ENCODE assay signal across 10 cellular contexts in the genomic region with DNA sequence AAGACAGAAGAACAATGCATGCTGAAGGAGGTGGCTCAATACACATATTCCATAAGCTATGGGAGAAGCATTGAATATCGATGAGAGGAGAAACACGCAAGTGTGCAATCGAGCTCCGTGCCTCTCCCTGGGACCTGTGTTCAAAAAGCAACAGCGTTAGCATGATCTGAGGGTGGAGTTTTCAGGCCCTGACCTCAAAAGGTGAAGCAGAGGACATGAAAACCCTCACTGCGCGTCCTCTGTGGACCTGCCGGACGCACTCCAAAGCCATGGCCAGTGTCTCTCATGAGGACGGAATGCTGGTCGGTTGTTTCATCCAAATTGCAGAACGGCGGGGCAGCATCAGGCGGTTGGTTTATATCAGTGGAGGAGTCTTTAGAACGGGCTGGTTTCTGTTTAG.
A peak's percentile ranks its signal among the peaks of the same experiment; 100 is the strongest.
DNase-seq lines count a peak whose midpoint lies in the region; ATAC-seq, FAIRE-seq and TF ChIP-seq lines count a peak whose summit lies in the region.
"Had no signal": no experiment of that assay in that cellular context is flagged by ENCODE, and none has a peak within 500 bp of the region (broad histone marks: within the 10 kb centered on the region; RNA-seq: fewer than 3 reads in every experiment).

No MANE protein-coding gene starts in this region.

- WGBS in GM12878 (ENCODE audit: insufficient coverage, insufficient replicate concordance, low lambda C conversion rate, missing lambda C conversion rate) = under 1% methylated on average over 15 of the region's 15 CpGs

- H2AFZ ChIP-seq in GM12878 (ENCODE audit: control insufficient read depth, low read depth, low read length) = no peak overlapping the region

- RAD21 ChIA-PET in GM12878 (lab: Charles Lee; ENCODE audit: unreplicated experiment) = interaction anchor here (0.8 to 6.7 kb wide), 10 partner anchors 10 to 177 kb away, joined by 3 to 93 read pairs (median 6); partner anchors contain the start of gene ANKRD33B

- SMC1A ChIA-PET in GM12878 (lab: Charles Lee; ENCODE audit: uncharacterized antibody, unreplicated experiment) = interaction anchor here (0.8 to 6.5 kb wide), 11 partner anchors 11 to 179 kb away, joined by 3 to 90 read pairs (median 5); no protein-coding TSS in a partner anchor

- POLR2A ChIA-PET in GM12878 (lab: Charles Lee) = interaction anchor here (0.9 to 4.9 kb wide), 5 partner anchors 39 to 101 kb away, joined by 3 to 39 read pairs (median 4); no protein-coding TSS in a partner anchor

- peak overlapping the region; percentile 83 for H3K9ac ChIP-seq in GM12878 (ENCODE audit: control insufficient read depth, insufficient read depth, low read length)

- H3K27ac ChIP-seq in GM12878 (ENCODE audit: control insufficient read depth, insufficient read depth) = peak overlapping the region; percentile 93

- peaks cover 75% of the 10 kb centered on the region for H3K79me2 ChIP-seq in GM12878 (ENCODE audit: control insufficient read depth, insufficient read depth, low read length)

- ATAC-seq in GM19468 (IDR thresholded peaks at IDR 0.05; ENCODE audit: extremely low read depth, unreplicated experiment) = peak; percentile 0
- peak; percentile 0 for ATAC-seq in HG03196 (IDR thresholded peaks at IDR 0.05; ENCODE audit: unreplicated experiment)
- ATAC-seq in GM12878 = peak; percentile 9

- peak overlapping the region; percentile 83 for H3K4me2 ChIP-seq in GM12878 (ENCODE audit: control insufficient read depth, insufficient read depth)

- no peak for DNase-seq in GM12864 (ENCODE audit: low read depth)
- DNase-seq in GM12878 (ENCODE audit: low read depth, low spot score) = no peak
- no peak for DNase-seq in effector CD8-positive, alpha-beta T cell (lab: John Stamatoyannopoulos, UW)
- DNase-seq in cerebellar cortex (ENCODE audit: low spot score) = no peak
- no peak for DNase-seq in HuH-7.5 (ENCODE audit: low spot score)
- no peak for DNase-seq in retina
- DNase-seq: activated CD4-positive, alpha-beta T cell treated with anti-CD3 and anti-CD28 coated beads for 1 hour; NCI-H1694 treated with DMSO at 0.1 percent for 48 hours had no signal

- CTCF ChIA-PET in GM12878 (lab: Yijun Ruan, JAX) = interaction anchor here (1.0 to 2.3 kb wide), 6 partner anchors 24 to 274 kb away, joined by 4 to 10 read pairs (median 6); no protein-coding TSS in a partner anchor

- peaks cover 6% of the 10 kb centered on the region for H3K9me3 ChIP-seq in GM12878 (replicated peaks; ENCODE audit: control insufficient read depth, insufficient read depth, low read length)

- no peak for TF ChIP-seq RAD21 in GM12878 (IDR thresholded peaks at IDR 0.05; ENCODE audit: insufficient read depth, low read depth, low read length)

- intact Hi-C loops in GM12878 (cut with micrococcal nuclease; ENCODE audit: unreplicated experiment) = loop anchor here (1.0 to 5.0 kb wide), 3 partner anchors 53 to 349 kb away; no protein-coding TSS in a partner anchor

- TF ChIP-seq CTCF in GM12864 (IDR thresholded peaks at IDR 0.05; ENCODE audit: low read depth, low read length, missing control alignments) (no peak), GM12878 (IDR thresholded peaks at IDR 0.05 in 2 of 3, conservative IDR thresholded peaks at IDR 0.05 in 1 of 3; ENCODE audit: control insufficient read depth in 2 of 3, extremely low read depth in 1 of 3, insufficient read depth in 1 of 3, low read depth in 3 of 3, low read length in 3 of 3) (no peak)

- FAIRE-seq in GM12878 (lab: Jason Lieb, UNC) = no peak

- H3K4me1 ChIP-seq in GM12878 (ENCODE audit: control insufficient read depth, insufficient read depth, low read length) = peaks cover 83% of the 10 kb centered on the region

- H4K20me1 ChIP-seq in GM12878 (ENCODE audit: control insufficient read depth, insufficient read depth) = no peaks in the 10 kb centered on the region

- no peaks in the 10 kb centered on the region for H3K27me3 ChIP-seq in GM12878 (replicated peaks in 1 of 2; ENCODE audit: control insufficient read depth in 2 of 2, insufficient read depth in 2 of 2, low read length in 1 of 2)

- no peak for TF ChIP-seq EP300 in GM12878 (IDR thresholded peaks at IDR 0.05; ENCODE audit: borderline replicate concordance in 1 of 2, control insufficient read depth in 1 of 2, low read depth in 2 of 2, low read length in 2 of 2)

- peak overlapping the region; percentile 47 for H3K4me3 ChIP-seq in GM12864 (ENCODE audit: low read depth, low read length)
- peak overlapping the region; percentile 59 for H3K4me3 ChIP-seq in GM12878

- no peak; the same call in 1 of the 2 replicates for TF ChIP-seq POLR2A in GM12878 (IDR thresholded peaks at IDR 0.05; ENCODE audit: low read depth, low read length)

- H3K36me3 ChIP-seq in GM12878 (ENCODE audit: control insufficient read depth in 2 of 2, insufficient read depth in 2 of 2, low read length in 1 of 2) = peaks cover 1 to 2% of the 10 kb centered on the region in 2 experiments; a peak in 3 of 4 replicates

- in situ Hi-C loops in GM12878 (cut with MboI) = no loop called here

- TSS peak; percentile 86 for BruUV-seq in GM12878 (replicated peaks; lab: Mats Ljungman, UMichigan)

TF ChIP-seq in GM12878, 131 proteins besides CTCF, POLR2A, EP300 and RAD21:
- TF ChIP-seq TCF12 (IDR thresholded peaks at IDR 0.05; ENCODE audit: low read depth, low read length) (no peak), E2F4 (IDR thresholded peaks at IDR 0.05; ENCODE audit: low read depth, low read length) (no peak), SMARCA5 (IDR thresholded peaks at IDR 0.05) (peak; percentile 34; the same call in 1 of the 2 replicates), POLR2AphosphoS5 (IDR thresholded peaks at IDR 0.05; ENCODE audit: low read length) (peak; percentile 79), SMC3 (IDR thresholded peaks at IDR 0.05; ENCODE audit: borderline replicate concordance, low read length) (no peak), RELA (IDR thresholded peaks at IDR 0.05; ENCODE audit: borderline replicate concordance, partially characterized antibody) (no peak), PAX5 (IDR thresholded peaks at IDR 0.05; ENCODE audit: borderline replicate concordance, low read depth, low read length) (0 out of 2 replicates have a peak, but pooled peaks have one; percentile 22)
- TF ChIP-seq, protein P1, sequence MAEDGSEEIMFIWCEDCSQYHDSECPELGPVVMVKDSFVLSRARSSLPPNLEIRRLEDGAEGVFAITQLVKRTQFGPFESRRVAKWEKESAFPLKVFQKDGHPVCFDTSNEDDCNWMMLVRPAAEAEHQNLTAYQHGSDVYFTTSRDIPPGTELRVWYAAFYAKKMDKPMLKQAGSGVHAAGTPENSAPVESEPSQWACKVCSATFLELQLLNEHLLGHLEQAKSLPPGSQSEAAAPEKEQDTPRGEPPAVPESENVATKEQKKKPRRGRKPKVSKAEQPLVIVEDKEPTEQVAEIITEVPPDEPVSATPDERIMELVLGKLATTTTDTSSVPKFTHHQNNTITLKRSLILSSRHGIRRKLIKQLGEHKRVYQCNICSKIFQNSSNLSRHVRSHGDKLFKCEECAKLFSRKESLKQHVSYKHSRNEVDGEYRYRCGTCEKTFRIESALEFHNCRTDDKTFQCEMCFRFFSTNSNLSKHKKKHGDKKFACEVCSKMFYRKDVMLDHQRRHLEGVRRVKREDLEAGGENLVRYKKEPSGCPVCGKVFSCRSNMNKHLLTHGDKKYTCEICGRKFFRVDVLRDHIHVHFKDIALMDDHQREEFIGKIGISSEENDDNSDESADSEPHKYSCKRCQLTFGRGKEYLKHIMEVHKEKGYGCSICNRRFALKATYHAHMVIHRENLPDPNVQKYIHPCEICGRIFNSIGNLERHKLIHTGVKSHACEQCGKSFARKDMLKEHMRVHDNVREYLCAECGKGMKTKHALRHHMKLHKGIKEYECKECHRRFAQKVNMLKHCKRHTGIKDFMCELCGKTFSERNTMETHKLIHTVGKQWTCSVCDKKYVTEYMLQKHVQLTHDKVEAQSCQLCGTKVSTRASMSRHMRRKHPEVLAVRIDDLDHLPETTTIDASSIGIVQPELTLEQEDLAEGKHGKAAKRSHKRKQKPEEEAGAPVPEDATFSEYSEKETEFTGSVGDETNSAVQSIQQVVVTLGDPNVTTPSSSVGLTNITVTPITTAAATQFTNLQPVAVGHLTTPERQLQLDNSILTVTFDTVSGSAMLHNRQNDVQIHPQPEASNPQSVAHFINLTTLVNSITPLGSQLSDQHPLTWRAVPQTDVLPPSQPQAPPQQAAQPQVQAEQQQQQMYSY (CRISPR knock-in tag; IDR thresholded peaks at IDR 0.05) = 0 out of 2 replicates have a peak, but pooled peaks have one; percentile 3
